25 cellular contexts compared by ENCODE assay signal in the genomic region with DNA sequence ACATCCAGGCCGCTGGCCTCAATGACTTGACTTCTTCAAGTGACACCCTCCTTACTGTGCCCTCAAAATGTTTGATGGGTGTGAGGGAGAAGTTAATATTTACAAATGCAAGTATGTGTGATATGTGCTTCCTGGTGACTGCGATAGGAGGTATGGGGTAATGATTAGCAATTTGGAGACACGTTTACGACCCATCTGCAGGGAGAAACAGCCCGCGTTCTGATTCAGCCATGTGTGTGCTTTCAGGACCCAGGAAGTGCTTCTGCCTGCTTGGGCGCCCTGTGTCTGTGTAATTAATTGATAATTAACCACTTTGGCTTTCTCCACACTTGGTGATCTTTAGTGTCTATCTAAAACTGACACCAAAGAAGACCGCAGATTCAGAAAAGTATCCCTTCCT. TPM values are rescaled to one million over a fixed set of nuclear protein-coding genes. Genes with fewer than 3 reads are reported as not detected.
DNase-seq lines count a peak whose midpoint lies in the region; ATAC-seq and TF ChIP-seq lines count a peak whose summit lies in the region.
"Had no signal": no experiment of that assay in that cellular context is flagged by ENCODE, and none has a peak within 500 bp of the region (broad histone marks: within the 10 kb centered on the region; RNA-seq: fewer than 3 reads in every experiment).

No MANE protein-coding gene starts in this region.

- H3K4me3 ChIP-seq in SK-N-MC: no peak overlapping the region
- H3K4me3 ChIP-seq: BLaER1 treated with 17β-estradiol and CSF1 and Interleukin-3, amounts not matched to agents 10 nM and 100 nM; esophagus squamous epithelium had no signal

- H3K27ac ChIP-seq in SK-N-MC: peak overlapping the region; percentile 71
- H3K27ac ChIP-seq: 22Rv1; BLaER1 treated with 17β-estradiol and CSF1 and Interleukin-3, amounts not matched to agents 10 nM and 100 nM; esophagus squamous epithelium had no signal

- H3K9ac ChIP-seq in SK-N-MC (ENCODE audit: insufficient read length): peak overlapping the region; percentile 59

- H3K36me3 ChIP-seq in SK-N-MC (ENCODE audit: insufficient read depth, low read length): peaks cover 47% of the 10 kb centered on the region

- peak in 2 of 3 experiments; percentile 8 to 45 for DNase-seq in NCI-H1417 (lab: John Stamatoyannopoulos, UW)
- DNase-seq in NCI-H1417 treated with DMSO at 0.1 percent for 48 hours (lab: John Stamatoyannopoulos, UW): no peak
- DNase-seq in SK-N-MC (ENCODE audit: low read depth, low spot score): no peak
- DNase-seq in left lobe of liver (ENCODE audit: low spot score): no peak
- no peak for DNase-seq in activated CD4-positive, CD25-positive, alpha-beta regulatory T cell treated with anti-CD3 and anti-CD28 coated beads, Interleukin-2, amount 50 U/mL, for 72 hours
- no peak for DNase-seq in EL
- no peak for DNase-seq in A172 (ENCODE audit: low spot score)
- DNase-seq: activated CD4-positive, alpha-beta T cell treated with anti-CD3 and anti-CD28 coated beads, Interleukin-2, amount 50 U/mL, for 4 hours; activated gamma-delta T cell treated with Interleukin-2 at 50 U/mL for 16 hours; amygdala; central memory CD4-positive, alpha-beta T cell; effector CD8-positive, alpha-beta T cell; esophagus squamous epithelium; GDM1; NCI-H1436; NCI-H2171; NCI-H748 treated with DMSO at 0.1 percent for 48 hours; SIG-M5; stimulated activated CD4-positive, alpha-beta T cell treated with anti-CD3 and anti-CD28 coated beads, Interleukin-2, amount 100 ng/mL, for 48 hours; stimulated activated naive CD8-positive, alpha-beta T cell treated with anti-CD3 and anti-CD28 coated beads, Interleukin-15, amount 100 ng/mL, for 72 hours; trophoblast cell had no signal

- H3K9me3 ChIP-seq in SK-N-MC (ENCODE audit: low read depth, low read length): no peaks in the 10 kb centered on the region
- H3K9me3 ChIP-seq: BLaER1 treated with 17β-estradiol and CSF1 and Interleukin-3, amounts not matched to agents 10 nM and 100 nM; esophagus squamous epithelium had no signal

- ATAC-seq in left lobe of liver (peak; percentile 23), SK-N-SH treated with all-trans-retinoic acid at 6 μM for 48 hours (no peak)
- ATAC-seq: naive thymus-derived CD8-positive, alpha-beta T cell; stimulated activated naive CD8-positive, alpha-beta T cell treated with anti-CD3 and anti-CD28 coated beads, Interleukin-15, amount 100 ng/mL, for 72 hours had no signal

TF ChIP-seq in SK-N-SH treated with all-trans-retinoic acid at 6 μM for 48 hours, 23 proteins besides CTCF, POLR2A, EP300 and RAD21:
- no peak for TF ChIP-seq TOX (CRISPR knock-in tag; IDR thresholded peaks at IDR 0.05; ENCODE audit: borderline replicate concordance)

RNA-seq across cellular contexts. Expression of a gene that starts 25.0 kb away (rescaled TPM):
- 35.9 TPM for total RNA-seq in left lobe of liver
- total RNA-seq in A172 (2014; rRNA removed; shearing (Covaris generic)): 8.1 and 10.5 TPM in 2 replicates

Comparison
In these comparisons a context has a peak if more than half of its experiments do, and no peak if none do; other contexts are left out.
1. DNase-seq: peak in NCI-H1417 (2 of 3); none in NCI-H1417 treated with DMSO at 0.1 percent for 48 hours (single experiment), SK-N-MC (single experiment), left lobe of liver (single experiment), activated CD4-positive, CD25-positive, alpha-beta regulatory T cell treated with anti-CD3 and anti-CD28 coated beads, Interleukin-2, amount 50 U/mL, for 72 hours (single experiment), EL (single experiment) and A172 (single experiment).